In genomic region chr9:96419691-96419969, GRCh38 we compare ENCODE assay signal across 8 cellular contexts. TPM values are rescaled to one million over a fixed set of nuclear protein-coding genes. Genes with fewer than 3 reads are reported as not detected.
DNase-seq lines count a peak whose midpoint lies in the region; ATAC-seq and TF ChIP-seq lines count a peak whose summit lies in the region.

No MANE protein-coding gene starts in this region.

- no peak for TF ChIP-seq CTCF in CD4-positive, alpha-beta T cell (IDR thresholded peaks at IDR 0.05)
- no peak for TF ChIP-seq CTCF in neural progenitor cell (IDR thresholded peaks at IDR 0.05)

- H4K20me1 ChIP-seq in neural progenitor cell (ENCODE audit: low read depth): peaks cover 12% of the 10 kb centered on the region

- no peaks in the 10 kb centered on the region for H3K27me3 ChIP-seq in CD4-positive, alpha-beta T cell (ENCODE audit: control insufficient read depth, insufficient read depth, low read length)
- no peaks in the 10 kb centered on the region for H3K27me3 ChIP-seq in NT2/D1 (ENCODE audit: insufficient read depth, insufficient read length)
- no peaks in the 10 kb centered on the region for H3K27me3 ChIP-seq in effector memory CD4-positive, alpha-beta T cell (replicated peaks; ENCODE audit: control insufficient read depth, insufficient read depth, low read length, poor library complexity, severe bottlenecking)
- H3K27me3 ChIP-seq in neural progenitor cell: no peaks in the 10 kb centered on the region

- peak overlapping the region; percentile 75 for H3K4me3 Mint-ChIP-seq in CD4-positive, alpha-beta T cell
- peak overlapping the region; percentile 93 for H3K4me3 Mint-ChIP-seq in neural progenitor cell

- POLR2A ChIA-PET in CD4-positive, alpha-beta T cell (lab: Charles Lee): interaction anchor here (0.8 to 3.8 kb wide), 6 partner anchors 20 to 148 kb away, joined by 3 to 66 read pairs (median 6); partner anchors contain the start of genes HABP4 and SLC35D2

- H3K4me1 Mint-ChIP-seq in CD4-positive, alpha-beta T cell (ENCODE audit: low read depth): peaks cover 25% of the 10 kb centered on the region
- peaks cover 38% of the 10 kb centered on the region for H3K4me1 Mint-ChIP-seq in neural progenitor cell

- no peak for ATAC-seq in CD4-positive, alpha-beta T cell (ENCODE audit: poor library complexity)
- ATAC-seq in HG03469 (IDR thresholded peaks at IDR 0.05; ENCODE audit: unreplicated experiment): no peak

- no peaks in the 10 kb centered on the region for H3K9me3 Mint-ChIP-seq in CD4-positive, alpha-beta T cell
- no peaks in the 10 kb centered on the region for H3K9me3 Mint-ChIP-seq in neural progenitor cell

- CTCF ChIA-PET in CD4-positive, alpha-beta T cell (lab: Charles Lee): interaction anchor here (1.0 kb wide), 1 partner anchor 32 kb away, joined by 3 read pairs; no protein-coding TSS in a partner anchor

- H3K79me2 ChIP-seq in neural progenitor cell (ENCODE audit: low read depth): peaks cover 25% of the 10 kb centered on the region

- peak overlapping the region; percentile 86 for H3K27ac ChIP-seq in CD4-positive, alpha-beta T cell (ENCODE audit: low read depth, low read length)
- H3K27ac ChIP-seq in effector memory CD4-positive, alpha-beta T cell (ENCODE audit: insufficient read depth, low read length, poor library complexity, severe bottlenecking): peak overlapping the region; percentile 82
- peak overlapping the region; percentile 84 for H3K27ac ChIP-seq in neural progenitor cell

- peaks cover 40% of the 10 kb centered on the region for H3F3A ChIP-seq in neural progenitor cell (ENCODE audit: low read depth)

- H3K4me3 ChIP-seq in NT2/D1 (ENCODE audit: insufficient read length, low read depth) (peak overlapping the region; percentile 86), neural progenitor cell (peak overlapping the region; percentile 66)
- no peak overlapping the region for H3K4me3 ChIP-seq in effector memory CD4-positive, alpha-beta T cell (ENCODE audit: insufficient read depth, low read depth, low read length, poor library complexity, severe bottlenecking)

- intact Hi-C loops in CD4-positive, alpha-beta T cell (cut with DNase I, micrococcal nuclease): loop anchor here (2.0 to 10.0 kb wide), 4 partner anchors 31 to 1695 kb away; partner anchors contain the start of genes SLC35D2 (in 2 of the 2), AOPEP (in 1 of the 2) and HABP4 (in 1 of the 2)

- H3K4me2 ChIP-seq in neural progenitor cell: peak overlapping the region; percentile 94

- no peaks in the 10 kb centered on the region for H3K27me3 Mint-ChIP-seq in CD4-positive, alpha-beta T cell
- peaks cover 6% of the 10 kb centered on the region for H3K27me3 Mint-ChIP-seq in neural progenitor cell (ENCODE audit: insufficient read depth, low read depth)

- no peaks in the 10 kb centered on the region for H3K36me3 Mint-ChIP-seq in CD4-positive, alpha-beta T cell (ENCODE audit: low read depth)
- no peaks in the 10 kb centered on the region for H3K36me3 Mint-ChIP-seq in neural progenitor cell

- peaks cover 3% of the 10 kb centered on the region for H3K4me1 ChIP-seq in NT2/D1 (ENCODE audit: insufficient read depth, insufficient read length)
- H3K4me1 ChIP-seq in effector memory CD4-positive, alpha-beta T cell (ENCODE audit: control insufficient read depth, insufficient read depth, low read length, poor library complexity, severe bottlenecking): peaks cover 10% of the 10 kb centered on the region
- H3K4me1 ChIP-seq in neural progenitor cell: peaks cover 25% of the 10 kb centered on the region

- peak overlapping the region; percentile 63 for H2AFZ ChIP-seq in neural progenitor cell (replicated peaks)

- peaks cover 9% of the 10 kb centered on the region for H3K36me3 ChIP-seq in NT2/D1 (ENCODE audit: insufficient read depth, insufficient read length, low read length)
- H3K36me3 ChIP-seq in effector memory CD4-positive, alpha-beta T cell (ENCODE audit: control insufficient read depth, insufficient read depth, low read length): no peaks in the 10 kb centered on the region
- H3K36me3 ChIP-seq in neural progenitor cell: no peaks in the 10 kb centered on the region

- peak overlapping the region; percentile 97 for H3K9ac ChIP-seq in NT2/D1 (ENCODE audit: insufficient read length, low read depth)
- H3K9ac ChIP-seq in neural progenitor cell: peak overlapping the region; percentile 24

- peak overlapping the region; percentile 82 for H3K27ac Mint-ChIP-seq in CD4-positive, alpha-beta T cell
- H3K27ac Mint-ChIP-seq in neural progenitor cell: peak overlapping the region; percentile 74

- H3K9me3 ChIP-seq in CD4-positive, alpha-beta T cell (ENCODE audit: control insufficient read depth, low read length): no peaks in the 10 kb centered on the region
- no peaks in the 10 kb centered on the region for H3K9me3 ChIP-seq in NT2/D1 (ENCODE audit: insufficient read depth, low read length)
- no peaks in the 10 kb centered on the region for H3K9me3 ChIP-seq in effector memory CD4-positive, alpha-beta T cell (ENCODE audit: control insufficient read depth, low read length)
- H3K9me3 ChIP-seq in neural progenitor cell (ENCODE audit: low read depth): no peaks in the 10 kb centered on the region

- DNase-seq in CD4-positive, alpha-beta T cell: no peak
- DNase-seq in NT2/D1 (ENCODE audit: low read depth, low spot score): no peak
- no peak for DNase-seq in effector memory CD4-positive, alpha-beta T cell
- no peak for DNase-seq in neural progenitor cell (ENCODE audit: low spot score)
- DNase-seq in mucosa of gallbladder (ENCODE audit: low spot score): no peak
- DNase-seq in NCI-H2107 treated with DMSO at 0.1 percent for 48 hours (lab: John Stamatoyannopoulos, UW; ENCODE audit: unreplicated experiment): no peak
- no peak for DNase-seq in HuH-7 (ENCODE audit: low spot score)

RNA-seq across cellular contexts. Expression of gene ZNF367, which starts 1.5 kb away (rescaled TPM):
- total RNA-seq in CD4-positive, alpha-beta T cell: 1 to 10 TPM; 6.5 to 6.7 TPM
- total RNA-seq in neural progenitor cell (ENCODE audit: low replicate concordance) (14.6 and 18.0 TPM in 2 replicates), mucosa of gallbladder (2.2 TPM)

RNA-seq across cellular contexts. Expression of gene HABP4, which starts 30.3 kb away (rescaled TPM):
- total RNA-seq in CD4-positive, alpha-beta T cell: 10 to 100 TPM; 29.7 to 31.7 TPM
- 11.3 and 12.3 TPM in 2 replicates for total RNA-seq in neural progenitor cell (ENCODE audit: low replicate concordance)
- 17.4 TPM for total RNA-seq in mucosa of gallbladder

RNA-seq across cellular contexts. Expression of gene SLC35D2, which starts 36.1 kb away (rescaled TPM):
- total RNA-seq in CD4-positive, alpha-beta T cell: 10 to 100 TPM; 13.2 to 14.7 TPM
- 18.5 and 30.1 TPM in 2 replicates for total RNA-seq in neural progenitor cell (ENCODE audit: low replicate concordance)
- 70.0 TPM for total RNA-seq in mucosa of gallbladder
